9 cellular contexts compared by ENCODE assay signal in the genomic region with DNA sequence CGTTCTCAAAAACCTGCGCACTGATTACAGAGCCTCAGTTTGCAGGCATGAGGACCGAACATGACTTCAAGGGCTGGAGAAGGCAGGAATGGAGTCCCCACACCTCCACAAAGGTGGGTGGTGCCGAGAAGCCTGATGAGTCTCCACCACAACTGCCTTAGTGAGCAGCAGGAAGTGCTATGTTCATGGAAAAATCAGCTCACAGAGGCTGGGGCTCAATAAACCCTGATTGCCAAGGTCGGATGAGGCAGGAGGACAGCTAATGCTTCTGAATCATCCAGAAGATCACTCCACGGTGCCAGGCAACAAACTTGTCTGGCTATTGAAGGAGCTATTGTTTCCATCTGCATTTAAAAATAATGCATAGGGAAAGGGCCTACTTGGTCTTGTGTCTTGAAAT. TPM values are rescaled to one million over a fixed set of nuclear protein-coding genes. Genes with fewer than 3 reads are reported as not detected.
DNase-seq lines count a peak whose midpoint lies in the region; ATAC-seq and TF ChIP-seq lines count a peak whose summit lies in the region.
"Had no signal": no experiment of that assay in that cellular context is flagged by ENCODE, and none has a peak within 500 bp of the region (broad histone marks: within the 10 kb centered on the region; RNA-seq: fewer than 3 reads in every experiment).

No MANE protein-coding gene starts in this region.

- H3K36me3 Mint-ChIP-seq in T-helper 17 cell (ENCODE audit: low read depth) = peaks cover 2% of the 10 kb centered on the region

- ATAC-seq in T-helper 17 cell = no peak
- ATAC-seq in aorta (ENCODE audit: low FRiP score) = no peak

- H4K20me1 ChIP-seq in fibroblast of lung (ENCODE audit: control insufficient read depth, extremely low read depth, insufficient read depth, low read length) = no peaks in the 10 kb centered on the region

- H3K9ac ChIP-seq in fibroblast of lung (ENCODE audit: insufficient read depth, low read length) = no peak overlapping the region

- intact Hi-C loops in tibial artery (cut with DNase I; ENCODE audit: low total_unique reads) (no loop called here), aorta (cut with DNase I) (no loop called here)

- peak; percentile 40 for DNase-seq in GOT3 (lab: John Stamatoyannopoulos, UW)
- no peak for DNase-seq in T-helper 17 cell
- DNase-seq in fibroblast of lung (ENCODE audit: low read depth in 2 of 2) = peak in 1 of 2 donors; percentile 92
- peak; percentile 36 to 43 for DNase-seq in stimulated activated CD4-positive, alpha-beta T cell treated with anti-CD3 and anti-CD28 coated beads, Interleukin-2, amount 100 ng/mL, for 24 hours
- no peak for DNase-seq in tibial artery
- DNase-seq in NCI-H1092 (lab: John Stamatoyannopoulos, UW) = no peak
- no peak for DNase-seq in aorta
- DNase-seq: GF-D8 had no signal

- TF ChIP-seq CTCF in fibroblast of lung (conservative IDR thresholded peaks at IDR 0.05 in 1 of 2, IDR thresholded peaks at IDR 0.05 in 1 of 2; ENCODE audit: low read depth in 1 of 2, low read length in 2 of 2) (no peak), tibial artery (IDR thresholded peaks at IDR 0.05) (no peak)

- WGBS in aorta, 2 donors = 80 to 85% methylated on average over 6 of the region's 6 CpGs

- peaks cover 4% of the 10 kb centered on the region for H3K4me1 Mint-ChIP-seq in T-helper 17 cell
- H3K4me1 Mint-ChIP-seq: nephron had no signal

- peaks cover 2% of the 10 kb centered on the region for H3K4me1 ChIP-seq in fibroblast of lung (ENCODE audit: control insufficient read depth, extremely low read depth, insufficient read depth, low read length)
- peaks cover 0 to 13% (median 4%) of the 10 kb centered on the region in 4 donors for H3K4me1 ChIP-seq in tibial artery
- H3K4me1 ChIP-seq in aorta (ENCODE audit: control insufficient read depth in 1 of 2, insufficient read depth in 2 of 2, low read length in 2 of 2) = no peaks in the 10 kb centered on the region

- no peak overlapping the region for H3K4me3 Mint-ChIP-seq in T-helper 17 cell
- H3K4me3 Mint-ChIP-seq: nephron had no signal

- no peaks in the 10 kb centered on the region for H3K27me3 ChIP-seq in fibroblast of lung (ENCODE audit: control insufficient read depth, insufficient read depth, low read length)
- H3K27me3 ChIP-seq in tibial artery = no peaks in the 10 kb centered on the region
- H3K27me3 ChIP-seq in aorta (ENCODE audit: control insufficient read depth in 1 of 2, insufficient read depth in 2 of 2, low read length in 1 of 2) = no peaks in the 10 kb centered on the region

- H3K4me3 ChIP-seq in fibroblast of lung (replicated peaks in 1 of 4; ENCODE audit: control extremely low read depth in 1 of 4, insufficient read depth in 1 of 4, low read depth in 3 of 4, low read length in 4 of 4) (no peak overlapping the region), tibial artery (no peak overlapping the region), aorta (ENCODE audit: low read length in 2 of 2) (no peak overlapping the region)

- H3K79me2 ChIP-seq in fibroblast of lung (ENCODE audit: control insufficient read depth, insufficient read depth, low read length) = no peaks in the 10 kb centered on the region

- H2AFZ ChIP-seq in fibroblast of lung (ENCODE audit: low read length) = no peak overlapping the region

- no peak overlapping the region for H3K4me2 ChIP-seq in fibroblast of lung (ENCODE audit: extremely low read depth, insufficient read depth, low read length)

- H3K36me3 ChIP-seq in fibroblast of lung (ENCODE audit: control insufficient read depth, insufficient read depth, low read length) (peaks cover 31% of the 10 kb centered on the region), tibial artery (peaks cover 55 to 95% (median 84%) of the 10 kb centered on the region in 3 donors), aorta (ENCODE audit: control insufficient read depth in 1 of 2, insufficient read depth in 2 of 2, low read length in 1 of 2) (peaks cover 0 to 3% of the 10 kb centered on the region in 2 donors)

- H3K27ac Mint-ChIP-seq in T-helper 17 cell = peak overlapping the region; percentile 59
- H3K27ac Mint-ChIP-seq: nephron had no signal

- no peaks in the 10 kb centered on the region for H3K27me3 Mint-ChIP-seq in T-helper 17 cell

- H3K27ac ChIP-seq in fibroblast of lung (ENCODE audit: insufficient read depth, low read length) = peak overlapping the region; percentile 66
- no peak overlapping the region for H3K27ac ChIP-seq in tibial artery
- H3K27ac ChIP-seq in aorta (ENCODE audit: low read depth in 1 of 2, low read length in 2 of 2) = no peak overlapping the region

- H3K9me3 ChIP-seq in T-helper 17 cell (ENCODE audit: control insufficient read depth, low read length, poor library complexity, severe bottlenecking) (no peaks in the 10 kb centered on the region), fibroblast of lung (ENCODE audit: control insufficient read depth, insufficient read depth, low read depth, low read length) (no peaks in the 10 kb centered on the region), tibial artery (no peaks in the 10 kb centered on the region), aorta (ENCODE audit: control insufficient read depth, low read length) (no peaks in the 10 kb centered on the region)

RNA-seq across cellular contexts. Expression of a gene that starts 31.1 kb away (rescaled TPM):
- total RNA-seq in T-helper 17 cell (10 to 100 TPM; 39.1 to 44.2 TPM), fibroblast of lung (43.9 and 53.8 TPM in 2 replicates), aorta (10 to 100 TPM; 43.9 to 65.2 TPM)
- polyA plus RNA-seq in fibroblast of lung (68.0 and 74.3 TPM in 2 replicates), aorta (10 to 100 TPM; 15.0 to 48.8 TPM)
- 36.1 and 36.3 TPM in 2 replicates for polyA plus RNA-seq in fibroblast of lung (2012)
- 9.2 and 11.7 TPM in 2 replicates for polyA minus RNA-seq in fibroblast of lung (ENCODE audit: low replicate concordance)

Comparison
In these comparisons a context has a peak if more than half of its experiments do, and no peak if none do; other contexts are left out.
1. DNase-seq: peak in GOT3 (single experiment) and stimulated activated CD4-positive, alpha-beta T cell treated with anti-CD3 and anti-CD28 coated beads, Interleukin-2, amount 100 ng/mL, for 24 hours (2 of 2); none in T-helper 17 cell (0 of 3), tibial artery (0 of 2), NCI-H1092 (single experiment) and aorta (0 of 2).